ENCODE assay signal across 12 cellular contexts in the genomic region with DNA sequence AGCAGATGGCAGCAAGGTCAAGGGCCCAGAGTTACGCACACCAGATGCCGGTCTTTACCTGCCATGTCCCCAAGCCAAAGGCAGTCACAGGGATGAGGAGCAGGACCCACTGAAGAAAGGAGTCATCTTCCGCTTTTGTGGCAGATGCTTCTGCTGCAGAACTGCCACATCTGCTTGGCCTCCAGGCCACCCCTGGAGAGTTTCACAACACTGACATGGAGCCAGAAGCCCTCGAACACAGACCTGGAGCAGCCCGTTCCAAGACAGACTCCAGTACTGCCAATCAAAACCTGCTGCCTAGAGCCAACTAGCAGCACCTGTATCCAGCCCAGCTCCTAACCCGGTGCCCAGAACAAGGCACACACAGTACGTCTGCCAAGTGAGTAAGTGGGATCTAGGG. TPM values are rescaled to one million over a fixed set of nuclear protein-coding genes. Genes with fewer than 3 reads are reported as not detected.
DNase-seq lines count a peak whose midpoint lies in the region; TF ChIP-seq lines count a peak whose summit lies in the region.
"Had no signal": no experiment of that assay in that cellular context is flagged by ENCODE, and none has a peak within 500 bp of the region (broad histone marks: within the 10 kb centered on the region; RNA-seq: fewer than 3 reads in every experiment).

No MANE protein-coding gene starts in this region.

- H3K4me2 ChIP-seq in OCI-LY3 (ENCODE audit: low read length) (peak overlapping the region; percentile 76), mesendoderm (ENCODE audit: low read length) (no peak overlapping the region)

- no peak overlapping the region for H2BK120ac ChIP-seq in mesendoderm (ENCODE audit: low read depth, low read length)

- H3K4me1 Mint-ChIP-seq in dendritic cell treated with granulocyte-macrophage colony-stimulating factor and Interleukin-4, amounts not matched to agents 40 ng/mL and 50 ng/mL, for 4 days (ENCODE audit: low read depth), result peaks cover 45% of the 10 kb centered on the region

- H3K23ac ChIP-seq in mesendoderm (ENCODE audit: low read length), result no peak overlapping the region

- H3K4me3 Mint-ChIP-seq in dendritic cell treated with granulocyte-macrophage colony-stimulating factor and Interleukin-4, amounts not matched to agents 40 ng/mL and 50 ng/mL, for 4 days, result peak overlapping the region; percentile 10

- no peaks in the 10 kb centered on the region for H3K27me3 Mint-ChIP-seq in dendritic cell treated with granulocyte-macrophage colony-stimulating factor and Interleukin-4, amounts not matched to agents 40 ng/mL and 50 ng/mL, for 4 days

- H2AFZ ChIP-seq in OCI-LY3 (ENCODE audit: low read depth, low read length), result no peak overlapping the region

- peaks cover 22% of the 10 kb centered on the region for H3K79me1 ChIP-seq in mesendoderm (ENCODE audit: low read length)

- no peak overlapping the region for H3K27ac Mint-ChIP-seq in dendritic cell treated with granulocyte-macrophage colony-stimulating factor and Interleukin-4, amounts not matched to agents 40 ng/mL and 50 ng/mL, for 4 days

- no CpG with 5 or more reads among the region's 7 CpGs for WGBS in mesendoderm (ENCODE audit: extremely low coverage, insufficient coverage, low lambda C conversion rate)

- H3K4me1 ChIP-seq in left ventricle myocardium inferior (peaks cover 51% of the 10 kb centered on the region), OCI-LY3 (ENCODE audit: low read length) (peaks cover 18% of the 10 kb centered on the region), BE2C (peaks cover 9% of the 10 kb centered on the region), mesendoderm (ENCODE audit: control insufficient read depth, low read depth, low read length) (peaks cover 2% of the 10 kb centered on the region)

- H3K56ac ChIP-seq in mesendoderm (ENCODE audit: low read length), result no peak overlapping the region

- H3K9ac ChIP-seq in OCI-LY3 (ENCODE audit: low read length), result no peak overlapping the region
- no peak overlapping the region for H3K9ac ChIP-seq in mesendoderm (ENCODE audit: low read length)

- no peak overlapping the region for H4K5ac ChIP-seq in mesendoderm (ENCODE audit: low read length)

- H3K36me3 Mint-ChIP-seq in dendritic cell treated with granulocyte-macrophage colony-stimulating factor and Interleukin-4, amounts not matched to agents 40 ng/mL and 50 ng/mL, for 4 days (ENCODE audit: low read depth), result peaks cover 66% of the 10 kb centered on the region

- H3K4me3 ChIP-seq in left ventricle myocardium inferior, result peak overlapping the region; percentile 91
- no peak overlapping the region for H3K4me3 ChIP-seq in OCI-LY3 (ENCODE audit: low read length)
- no peak overlapping the region for H3K4me3 ChIP-seq in BE2C (ENCODE audit: low read depth, low read length)
- H3K4me3 ChIP-seq in mesendoderm (ENCODE audit: low read length), result no peak overlapping the region

- DNase-seq in left ventricle myocardium inferior (no peak), cardiac septum (ENCODE audit: low spot score) (no peak), NCI-H1092 treated with DMSO at 0.1 percent for 48 hours (lab: John Stamatoyannopoulos, UW) (no peak), BE2C (no peak), mesendoderm (no peak)
- DNase-seq in activated CD8-positive, alpha-beta memory T cell treated with anti-CD3 and anti-CD28 coated beads for 24 hours, result no peak
- DNase-seq: caudate nucleus; HCEC 1CT; stimulated activated CD4-positive, alpha-beta T cell treated with anti-CD3 and anti-CD28 coated beads, Interleukin-12 subunit alpha, Interleukin-12 subunit beta, amount 100 ng/mL, for 4 hours had no signal

- no peak overlapping the region for H3K18ac ChIP-seq in mesendoderm (ENCODE audit: low read length)

- H3K9me3 ChIP-seq in left ventricle myocardium inferior (replicated peaks) (no peaks in the 10 kb centered on the region), OCI-LY3 (ENCODE audit: insufficient read depth, low read length) (no peaks in the 10 kb centered on the region), BE2C (no peaks in the 10 kb centered on the region)
- H3K9me3 ChIP-seq: gastrocnemius medialis had no signal

- no peaks in the 10 kb centered on the region for H3K9me3 Mint-ChIP-seq in dendritic cell treated with granulocyte-macrophage colony-stimulating factor and Interleukin-4, amounts not matched to agents 40 ng/mL and 50 ng/mL, for 4 days

- intact Hi-C loops in left ventricle myocardium inferior (cut with micrococcal nuclease), result no loop called here
- intact Hi-C loops in cardiac septum (cut with DNase I), result no loop called here
- intact Hi-C loops in dendritic cell treated with granulocyte-macrophage colony-stimulating factor and Interleukin-4, amounts not matched to agents 40 ng/mL and 50 ng/mL, for 4 days (cut with micrococcal nuclease), result loop anchor here (5.0 to 10.0 kb wide), 2 partner anchors 123 to 170 kb away; partner anchors contain the start of gene SLC2A6

- no peak overlapping the region for H2AK5ac ChIP-seq in mesendoderm (ENCODE audit: low read length)

- no peak overlapping the region for H3K27ac ChIP-seq in left ventricle myocardium inferior (replicated peaks)
- no peak overlapping the region for H3K27ac ChIP-seq in OCI-LY3 (ENCODE audit: low read length)
- no peak overlapping the region for H3K27ac ChIP-seq in mesendoderm (ENCODE audit: low read depth, low read length)

- TF ChIP-seq CTCF in left ventricle myocardium inferior (IDR thresholded peaks at IDR 0.05; ENCODE audit: borderline replicate concordance) (no peak), OCI-LY3 (IDR thresholded peaks at IDR 0.05; ENCODE audit: low read depth, low read length) (no peak), BE2C (IDR thresholded peaks at IDR 0.05; ENCODE audit: low read depth, low read length) (no peak)

- peaks cover 37% of the 10 kb centered on the region for H3K79me2 ChIP-seq in OCI-LY3 (ENCODE audit: low read length)
- peaks cover 12% of the 10 kb centered on the region for H3K79me2 ChIP-seq in mesendoderm (ENCODE audit: control insufficient read depth, insufficient read depth, low read length)

- no peak overlapping the region for H4K8ac ChIP-seq in mesendoderm (ENCODE audit: low read depth, low read length)

- H2BK5ac ChIP-seq in mesendoderm (ENCODE audit: low read length), result no peak overlapping the region

- H3K27me3 ChIP-seq in left ventricle myocardium inferior (ENCODE audit: low read depth) (no peaks in the 10 kb centered on the region), OCI-LY3 (ENCODE audit: low read depth, low read length) (no peaks in the 10 kb centered on the region), BE2C (no peaks in the 10 kb centered on the region), mesendoderm (ENCODE audit: insufficient read depth, low read length, poor library complexity) (no peaks in the 10 kb centered on the region)
- H3K27me3 ChIP-seq: gastrocnemius medialis had no signal

- peaks cover 23% of the 10 kb centered on the region for H4K20me1 ChIP-seq in OCI-LY3 (ENCODE audit: insufficient read depth, low read length)

- no peak overlapping the region for H2BK15ac ChIP-seq in mesendoderm (replicated peaks; ENCODE audit: low read depth)

- no peak overlapping the region for H3K4ac ChIP-seq in mesendoderm (ENCODE audit: low read depth, low read length)

- H3K36me3 ChIP-seq in left ventricle myocardium inferior (peaks cover 47% of the 10 kb centered on the region), OCI-LY3 (replicated peaks; ENCODE audit: low read depth, low read length) (peaks cover 33% of the 10 kb centered on the region), BE2C (peaks cover 48% of the 10 kb centered on the region), mesendoderm (ENCODE audit: control insufficient read depth, insufficient read depth, low read length) (peaks cover 18% of the 10 kb centered on the region)

RNA-seq across cellular contexts. Expression of gene SURF1, which starts 1.5 kb away (rescaled TPM):
- total RNA-seq in left ventricle myocardium inferior (60.7 TPM), cardiac septum (58.7 TPM)
- polyA plus RNA-seq in BE2C (2012; ENCODE audit: insufficient read depth, insufficient read length, low read depth), result 109 TPM
- polyA plus RNA-seq in mesendoderm (2013, experiment 1 of 2), result 20.4 TPM
- 20.1 TPM for polyA plus RNA-seq in mesendoderm (2013, experiment 2 of 2)

RNA-seq across cellular contexts. Expression of gene SURF2, which starts 1.6 kb away (rescaled TPM):
- total RNA-seq in left ventricle myocardium inferior (17.4 TPM), cardiac septum (12.5 TPM)
- 240 TPM for polyA plus RNA-seq in BE2C (2012; ENCODE audit: insufficient read depth, insufficient read length, low read depth)
- polyA plus RNA-seq in mesendoderm (2013, experiment 1 of 2), result 66.8 TPM
- 69.9 TPM for polyA plus RNA-seq in mesendoderm (2013, experiment 2 of 2)

RNA-seq across cellular contexts. Expression of gene RPL7A, which starts 6.7 kb away (rescaled TPM):
- 859 TPM for total RNA-seq in left ventricle myocardium inferior
- total RNA-seq in cardiac septum, result 761 TPM
- 1,628 TPM for polyA plus RNA-seq in BE2C (2012; ENCODE audit: insufficient read depth, insufficient read length, low read depth)
- polyA plus RNA-seq in mesendoderm (2013, experiment 1 of 2), result 2,135 TPM
- polyA plus RNA-seq in mesendoderm (2013, experiment 2 of 2), result 2,151 TPM

RNA-seq across cellular contexts. Expression of gene MED22, which starts 6.8 kb away (rescaled TPM):
- total RNA-seq in left ventricle myocardium inferior (18.4 TPM), cardiac septum (20.2 TPM)
- polyA plus RNA-seq in BE2C (2012; ENCODE audit: insufficient read depth, insufficient read length, low read depth), result 62.3 TPM
- 57.8 TPM for polyA plus RNA-seq in mesendoderm (2013, experiment 1 of 2)
- 56.7 TPM for polyA plus RNA-seq in mesendoderm (2013, experiment 2 of 2)

RNA-seq across cellular contexts. Expression of gene SURF6, which starts 18.8 kb away (rescaled TPM):
- total RNA-seq in left ventricle myocardium inferior, result 11.6 TPM
- 14.2 TPM for total RNA-seq in cardiac septum
- 107 TPM for polyA plus RNA-seq in BE2C (2012; ENCODE audit: insufficient read depth, insufficient read length, low read depth)
- polyA plus RNA-seq in mesendoderm (2013, experiment 1 of 2), result 22.8 TPM
- 22.6 TPM for polyA plus RNA-seq in mesendoderm (2013, experiment 2 of 2)
